Comparison of ENCODE assay signal across 8 cellular contexts in genomic region chr3:165185707-165186327, GRCh38. TPM values are rescaled to one million over a fixed set of nuclear protein-coding genes. Genes with fewer than 3 reads are reported as not detected.
A peak's percentile ranks its signal among the peaks of the same experiment; 100 is the strongest.
DNase-seq lines count a peak whose midpoint lies in the region; ATAC-seq, FAIRE-seq and TF ChIP-seq lines count a peak whose summit lies in the region.

No MANE protein-coding gene starts in this region.

- intact Hi-C loops in CD14-positive monocyte (cut with micrococcal nuclease): no loop called here

- no peaks in the 10 kb centered on the region for H3K4me1 ChIP-seq in RWPE2 (ENCODE audit: insufficient read depth, poor library complexity, severe bottlenecking)

- TF ChIP-seq POLR2A in NB4 (IDR thresholded peaks at IDR 0.05; ENCODE audit: extremely low read depth, insufficient read length): no peak

- peaks cover 9% of the 10 kb centered on the region for H3K27me3 ChIP-seq in RWPE2 (ENCODE audit: insufficient read depth, poor library complexity, severe bottlenecking)

- TF ChIP-seq CTCF in CD14-positive monocyte (IDR thresholded peaks at IDR 0.05) (peak; percentile 65), NB4 (IDR thresholded peaks at IDR 0.05; ENCODE audit: low read depth, low read length) (peak; percentile 60), RWPE2 (IDR thresholded peaks at IDR 0.05; ENCODE audit: poor library complexity, severe bottlenecking) (peak; percentile 91)

- H3K4me3 ChIP-seq in NB4 (ENCODE audit: low read depth, low read length) (no peak overlapping the region), RWPE2 (ENCODE audit: severe bottlenecking) (no peak overlapping the region)

- H3K36me3 Mint-ChIP-seq in CD14-positive monocyte: no peaks in the 10 kb centered on the region
- H3K36me3 Mint-ChIP-seq in T-helper 2 cell treated with Interferon-gamma antibody and Interleukin-4, amounts not matched to agents 5 μg/mL and 100 μg/mL, for 36 hours (ENCODE audit: low read depth): no peaks in the 10 kb centered on the region

- peak; percentile 56 for FAIRE-seq in GM18507 (lab: Jason Lieb, UNC)

- H3K4me1 Mint-ChIP-seq in CD14-positive monocyte: no peaks in the 10 kb centered on the region
- no peaks in the 10 kb centered on the region for H3K4me1 Mint-ChIP-seq in T-helper 2 cell treated with Interferon-gamma antibody and Interleukin-4, amounts not matched to agents 5 μg/mL and 100 μg/mL, for 36 hours (ENCODE audit: low read depth)

- H3K27ac ChIP-seq in RWPE2 (ENCODE audit: poor library complexity, severe bottlenecking): no peak overlapping the region

- no peaks in the 10 kb centered on the region for H3K9me3 ChIP-seq in RWPE2 (ENCODE audit: severe bottlenecking)

- H3K27ac Mint-ChIP-seq in CD14-positive monocyte: no peak overlapping the region
- no peak overlapping the region for H3K27ac Mint-ChIP-seq in T-helper 2 cell treated with Interferon-gamma antibody and Interleukin-4, amounts not matched to agents 5 μg/mL and 100 μg/mL, for 36 hours

- ATAC-seq in HG02840 (IDR thresholded peaks at IDR 0.05; ENCODE audit: low FRiP score, unreplicated experiment) (peak; percentile 94), RWPE2 (ENCODE audit: low read depth) (peak; percentile 85)

- peak overlapping the region in 1 of 2 donors; percentile 11 for H3K4me3 Mint-ChIP-seq in CD14-positive monocyte
- H3K4me3 Mint-ChIP-seq in T-helper 2 cell treated with Interferon-gamma antibody and Interleukin-4, amounts not matched to agents 5 μg/mL and 100 μg/mL, for 36 hours: no peak overlapping the region

- H3K36me3 ChIP-seq in RWPE2 (ENCODE audit: low read depth): no peaks in the 10 kb centered on the region

- DNase-seq in CD14-positive monocyte (ENCODE audit: low spot score): no peak
- peak; percentile 8 for DNase-seq in GM18507 (ENCODE audit: extremely low spot score, insufficient read length, low read depth)
- peak; percentile 67 for DNase-seq in NB4 (ENCODE audit: low read depth)
- DNase-seq in RWPE2 (ENCODE audit: low spot score): no peak
- peak; percentile 60 for DNase-seq in ecto neural progenitor cell (ENCODE audit: low spot score)
- peak; percentile 74 for DNase-seq in midbrain (lab: John Stamatoyannopoulos, UW)
- no peak for DNase-seq in T-helper 2 cell treated with Interferon-gamma antibody and Interleukin-4, amounts not matched to agents 5 μg/mL and 100 μg/mL, for 36 hours (ENCODE audit: low spot score)

- H3K9me3 Mint-ChIP-seq in CD14-positive monocyte: no peaks in the 10 kb centered on the region
- no peaks in the 10 kb centered on the region for H3K9me3 Mint-ChIP-seq in T-helper 2 cell treated with Interferon-gamma antibody and Interleukin-4, amounts not matched to agents 5 μg/mL and 100 μg/mL, for 36 hours

- peaks cover 1 to 6% (median 5%) of the 10 kb centered on the region in 3 donors for H3K27me3 Mint-ChIP-seq in CD14-positive monocyte (ENCODE audit: low read depth in 3 of 3)
- no peaks in the 10 kb centered on the region for H3K27me3 Mint-ChIP-seq in T-helper 2 cell treated with Interferon-gamma antibody and Interleukin-4, amounts not matched to agents 5 μg/mL and 100 μg/mL, for 36 hours (ENCODE audit: low read depth)

RNA-seq across cellular contexts. Expression of gene SLITRK3, which starts 10.4 kb away (rescaled TPM):
- polyA plus RNA-seq in CD14-positive monocyte: not detected

Comparison
In these comparisons a context has a peak if more than half of its experiments do, and no peak if none do; other contexts are left out.
1. DNase-seq: peak in GM18507 (single experiment), NB4 (single experiment), ecto neural progenitor cell (single experiment) and midbrain (single experiment); none in CD14-positive monocyte (single experiment), RWPE2 (single experiment) and T-helper 2 cell treated with Interferon-gamma antibody and Interleukin-4, amounts not matched to agents 5 μg/mL and 100 μg/mL, for 36 hours (single experiment).
2. Peak in every context shown above with its lines, with median percentiles within 50 percentile points of each other: CTCF ChIP-seq.